Comparison of ENCODE assay signal across 8 cellular contexts in genomic region chr7:39622609-39623311, GRCh38. TPM values are rescaled to one million over a fixed set of nuclear protein-coding genes. Genes with fewer than 3 reads are reported as not detected.
DNase-seq lines count a peak whose midpoint lies in the region; ATAC-seq and TF ChIP-seq lines count a peak whose summit lies in the region.

No MANE protein-coding gene starts in this region.

- H3K9ac ChIP-seq in liver (ENCODE audit: low read depth in 1 of 2, low read length in 2 of 2), result peak overlapping the region; percentile 62 to 83

- H3K9me3 ChIP-seq in liver (ENCODE audit: control insufficient read depth in 4 of 4, low read length in 3 of 4), result no peaks in the 10 kb centered on the region
- H3K9me3 ChIP-seq in transverse colon, result no peaks in the 10 kb centered on the region

- H3K36me3 ChIP-seq in liver (ENCODE audit: control insufficient read depth in 4 of 4, insufficient read depth in 3 of 4, low read depth in 1 of 4, low read length in 3 of 4), result no peaks in the 10 kb centered on the region
- H3K36me3 ChIP-seq in transverse colon, result no peaks in the 10 kb centered on the region

- no peak for TF ChIP-seq RAD21 in liver (IDR thresholded peaks at IDR 0.05)

- ATAC-seq in GM19395 (IDR thresholded peaks at IDR 0.05; ENCODE audit: unreplicated experiment) (peak; percentile 36), HG02840 (IDR thresholded peaks at IDR 0.05; ENCODE audit: low FRiP score, unreplicated experiment) (no peak)

- no peaks in the 10 kb centered on the region for H3K27me3 ChIP-seq in liver (ENCODE audit: control insufficient read depth in 4 of 4, insufficient read depth in 4 of 4, low read length in 3 of 4)
- H3K27me3 ChIP-seq in transverse colon, result no peaks in the 10 kb centered on the region

- peaks cover 6 to 23% (median 15%) of the 10 kb centered on the region in 4 donors for H3K4me1 ChIP-seq in liver (ENCODE audit: control insufficient read depth in 4 of 4, insufficient read depth in 4 of 4, low read length in 3 of 4)
- peaks cover 9 to 40% (median 32%) of the 10 kb centered on the region in 4 donors for H3K4me1 ChIP-seq in transverse colon

- DNase-seq in HuH-7.5 (ENCODE audit: low spot score), result peak; percentile 61
- peak; percentile 15 for DNase-seq in brain pericyte (ENCODE audit: low read depth, low spot score)
- DNase-seq in transverse colon, result no peak
- no peak for DNase-seq in DMS53 treated with DMSO at 0.1 percent for 48 hours (lab: John Stamatoyannopoulos, UW; ENCODE audit: unreplicated experiment)

- TF ChIP-seq CTCF in 22Rv1 (IDR thresholded peaks at IDR 0.05) (no peak), liver (IDR thresholded peaks at IDR 0.05; ENCODE audit: low read depth, low read length, missing input control) (no peak), transverse colon (IDR thresholded peaks at IDR 0.05) (no peak)

- H3K27ac ChIP-seq in 22Rv1 (peak overlapping the region; percentile 79), liver (ENCODE audit: low read depth in 1 of 2, low read length in 2 of 2) (peak overlapping the region; percentile 61 to 80), transverse colon (peak overlapping the region; percentile 87 to 95 (median 93))

- in situ Hi-C loops in transverse colon (cut with MboI; ENCODE audit: low pct_ligation_motif_present in 1 of 4, low pct_unique_long_range_greater_than_20kb in 1 of 4, low sequenced_read_pairs in 3 of 4), result no loop called here

- no peak for TF ChIP-seq POLR2A in transverse colon (IDR thresholded peaks at IDR 0.05)

- no peak for TF ChIP-seq EP300 in transverse colon (IDR thresholded peaks at IDR 0.05; ENCODE audit: low read depth)

- 15% methylated on average over 32 of the region's 32 CpGs for WGBS in liver
- WGBS in transverse colon (ENCODE audit: low coverage in 1 of 2), 2 donors, result 14 to 42% methylated on average over 3 to 32 of the region's 32 CpGs

- intact Hi-C loops in transverse colon (cut with DNase I; ENCODE audit: low total_unique reads), result loop anchor here (5.0 kb wide), 1 partner anchor 250 kb away; no protein-coding TSS in a partner anchor

- peak overlapping the region; percentile 80 to 98 (median 95) for H3K4me3 ChIP-seq in liver (ENCODE audit: low read depth in 1 of 3, low read length in 3 of 3)
- peak overlapping the region; percentile 68 to 88 (median 80) for H3K4me3 ChIP-seq in transverse colon

TF ChIP-seq in liver, 16 proteins besides CTCF, POLR2A, EP300 and RAD21:
- TF ChIP-seq YY1 (IDR thresholded peaks at IDR 0.05) (no peak), TAF1 (conservative IDR thresholded peaks at IDR 0.05) (no peak), FOXA1 (IDR thresholded peaks at IDR 0.05) (no peak), GABPA (IDR thresholded peaks at IDR 0.05 in 1 of 2, conservative IDR thresholded peaks at IDR 0.05 in 1 of 2) (no peak), HNF4A (conservative IDR thresholded peaks at IDR 0.05) (no peak), ZBTB33 (IDR thresholded peaks at IDR 0.05) (no peak), HNF4G (IDR thresholded peaks at IDR 0.05) (no peak), FOXA2 (IDR thresholded peaks at IDR 0.05) (no peak), EGR1 (IDR thresholded peaks at IDR 0.05; ENCODE audit: low read depth in 2 of 2) (no peak), NR2F2 (IDR thresholded peaks at IDR 0.05) (no peak), ATF3 (IDR thresholded peaks at IDR 0.05) (no peak), SP1 (IDR thresholded peaks at IDR 0.05) (no peak), REST (IDR thresholded peaks at IDR 0.05) (no peak)

RNA-seq across cellular contexts. Expression of gene RALA, which starts 0.6 kb away (rescaled TPM):
- 1 to 10 TPM; 5.7 to 8.3 TPM for total RNA-seq in liver
- 10 to 100 TPM; 10.1 to 18.8 TPM for polyA plus RNA-seq in liver
- total RNA-seq in transverse colon, result 10 to 100 TPM in 2 of 4 donors, 1 to 10 TPM in 2; 5.4 to 29.8 (median 17.9) TPM

RNA-seq across cellular contexts. Expression of gene YAE1, which starts 56.6 kb away (rescaled TPM):
- total RNA-seq in liver (10 to 100 TPM in 1 of 2 donors, 1 to 10 TPM in 1; 9.4 to 12.0 TPM), transverse colon (10 to 100 TPM in 3 of 4 donors, 1 to 10 TPM in 1; 1.4 to 22.9 (median 13.3) TPM)
- polyA plus RNA-seq in liver, result 10 to 100 TPM in 1 of 2 donors, 1 to 10 TPM in 1; 6.7 to 10.4 TPM

Comparison
In these comparisons a context has a peak if more than half of its experiments do, and no peak if none do; other contexts are left out.
1. DNase-seq: peak in HuH-7.5 (single experiment) and brain pericyte (single experiment); none in transverse colon (single experiment) and DMS53 treated with DMSO at 0.1 percent for 48 hours (single experiment).
2. Peak in every context shown above with its lines, with median percentiles within 50 percentile points of each other: H3K27ac ChIP-seq.